Comparison of ENCODE assay signal across 16 cellular contexts in genomic region chr2:127454595-127455565, GRCh38. TPM values are rescaled to one million over a fixed set of nuclear protein-coding genes. Genes with fewer than 3 reads are reported as not detected.
DNase-seq lines count a peak whose midpoint lies in the region; ATAC-seq, FAIRE-seq and TF ChIP-seq lines count a peak whose summit lies in the region.
"Had no signal": no experiment of that assay in that cellular context is flagged by ENCODE, and none has a peak within 500 bp of the region (broad histone marks: within the 10 kb centered on the region; RNA-seq: fewer than 3 reads in every experiment).

No MANE protein-coding gene starts in this region.

- dilution Hi-C loops in IMR-90 (cut with HindIII; ENCODE audit: low sequenced_read_pairs, unreplicated experiment) = no loop called here

- no peak overlapping the region for H3K23ac ChIP-seq in IMR-90 (ENCODE audit: low read depth, low read length)

- H4K8ac ChIP-seq in IMR-90 (ENCODE audit: low read depth in 2 of 2, low read length in 2 of 2) = no peak overlapping the region

- FAIRE-seq in GM12878 (lab: Jason Lieb, UNC) = peak; percentile 35

- H3K9ac ChIP-seq in IMR-90 (ENCODE audit: low read depth, low read length) (no peak overlapping the region), GM12878 (ENCODE audit: control insufficient read depth, insufficient read depth, low read length) (no peak overlapping the region), mucosa of rectum (ENCODE audit: low read depth in 1 of 2, low read length in 2 of 2) (peak overlapping the region; percentile 14 to 41)

- H4K5ac ChIP-seq in IMR-90 (ENCODE audit: low read depth, low read length) = no peak overlapping the region

- H3K9me3 ChIP-seq in IMR-90 (ENCODE audit: control insufficient read depth, insufficient read depth, low read length) (no peaks in the 10 kb centered on the region), GM12878 (replicated peaks; ENCODE audit: control insufficient read depth, insufficient read depth, low read length) (no peaks in the 10 kb centered on the region), mucosa of rectum (ENCODE audit: control insufficient read depth in 2 of 2, low read length in 2 of 2) (no peaks in the 10 kb centered on the region)
- H3K9me3 ChIP-seq: esophagus muscularis mucosa, ovary, tibial artery had no signal

- H3K79me2 ChIP-seq in GM12878 (ENCODE audit: control insufficient read depth, insufficient read depth, low read length) = no peaks in the 10 kb centered on the region

- no peak overlapping the region for H2AFZ ChIP-seq in IMR-90 (replicated peaks; ENCODE audit: low read length, poor library complexity)
- no peak overlapping the region for H2AFZ ChIP-seq in GM12878 (ENCODE audit: control insufficient read depth, low read depth, low read length)

- H3K4me3 ChIP-seq in IMR-90 (ENCODE audit: insufficient read depth, low read depth, low read length) (no peak overlapping the region), GM12878 (no peak overlapping the region), mucosa of rectum (ENCODE audit: low read length in 2 of 2) (peak overlapping the region; percentile 22 to 68)
- H3K4me3 ChIP-seq: esophagus muscularis mucosa, ovary, tibial artery had no signal

- no peak overlapping the region for H2BK15ac ChIP-seq in IMR-90 (ENCODE audit: low read depth, low read length)

- intact Hi-C loops in IMR-90 (cut with micrococcal nuclease) = no loop called here
- intact Hi-C loops in GM12878 (cut with micrococcal nuclease; ENCODE audit: unreplicated experiment) = loop anchor here (5.0 kb wide), 1 partner anchor 98 kb away; no protein-coding TSS in a partner anchor
- intact Hi-C loops in left cardiac atrium (cut with DNase I) = no loop called here

- peak; percentile 84 for DNase-seq in COLO668 (lab: John Stamatoyannopoulos, UW; ENCODE audit: unreplicated experiment)
- DNase-seq in IMR-90 = no peak
- no peak for DNase-seq in GM12878 (ENCODE audit: low read depth, low spot score)
- DNase-seq in left cardiac atrium = no peak
- DNase-seq in stimulated activated naive CD4-positive, alpha-beta T cell treated with Interleukin-2 at 50 U/mL for 16 hours (lab: John Stamatoyannopoulos, UW) = no peak
- DNase-seq: activated CD4-positive, alpha-beta T cell treated with anti-CD3 and anti-CD28 coated beads for 48 hours; activated T-cell treated with anti-CD3 and anti-CD28 coated beads, Interleukin-2, amount 50 U/mL, for 48 hours; GOT3; NCI-H226; ovary; tibial artery had no signal

- in situ Hi-C loops in IMR-90 (cut with MboI; ENCODE audit: low sequenced_read_pairs) (no loop called here), GM12878 (cut with MboI) (no loop called here)

- H3K18ac ChIP-seq in IMR-90 (ENCODE audit: low read depth, low read length) = no peak overlapping the region

- H3K4ac ChIP-seq in IMR-90 (ENCODE audit: low read depth, low read length) = no peak overlapping the region

- H3K79me1 ChIP-seq in IMR-90 (ENCODE audit: low read depth in 1 of 2, low read length in 2 of 2) = no peaks in the 10 kb centered on the region

- TF ChIP-seq POLR2A in IMR-90 (IDR thresholded peaks at IDR 0.05; ENCODE audit: low read depth, low read length) = no peak
- TF ChIP-seq POLR2A in GM12878 (IDR thresholded peaks at IDR 0.05; ENCODE audit: low read depth, low read length) = no peak

- POLR2A ChIA-PET in IMR-90 (lab: Charles Lee; ENCODE audit: unreplicated experiment) = no interaction called here
- POLR2A ChIA-PET in GM12878 (lab: Charles Lee) = no interaction called here

- no peak overlapping the region for H3K56ac ChIP-seq in IMR-90 (ENCODE audit: extremely low read depth, insufficient read depth, low read length)

- RAD21 ChIA-PET in GM12878 (lab: Charles Lee; ENCODE audit: unreplicated experiment) = interaction anchor here (1.0 to 1.7 kb wide), 3 partner anchors 41 to 153 kb away, joined by 3 to 5 read pairs (median 4); no protein-coding TSS in a partner anchor

- H2AK5ac ChIP-seq in IMR-90 (ENCODE audit: low read depth, low read length) = 0 out of 2 replicates have a peak overlapping the region, but pooled peaks have one; percentile 57

- H2BK20ac ChIP-seq in IMR-90 (ENCODE audit: low read depth, low read length) = no peak overlapping the region

- ATAC-seq in IMR-90 (ENCODE audit: low read depth) (0 out of 2 replicates have a peak, but pooled peaks have one; percentile 29), GM12878 (no peak), HG03565 (IDR thresholded peaks at IDR 0.05; ENCODE audit: unreplicated experiment) (no peak), left cardiac atrium (no peak), GM21529 (IDR thresholded peaks at IDR 0.05; ENCODE audit: unreplicated experiment) (no peak)

- CTCF ChIA-PET in IMR-90 (lab: Yijun Ruan, JAX) = interaction anchor here (0.5 to 1.9 kb wide), 2 partner anchors 24 to 44 kb away, joined by 3 to 6 read pairs; no protein-coding TSS in a partner anchor
- CTCF ChIA-PET in GM12878 (lab: Yijun Ruan, JAX) = interaction anchor here (0.5 to 1.4 kb wide), 6 partner anchors 8 to 505 kb away, joined by 3 to 5 read pairs (median 4); no protein-coding TSS in a partner anchor

- peak overlapping the region; percentile 31 for H3K14ac ChIP-seq in IMR-90 (replicated peaks; ENCODE audit: low read depth, low read length)

- TF ChIP-seq EP300 in GM12878 (IDR thresholded peaks at IDR 0.05; ENCODE audit: borderline replicate concordance in 1 of 2, control insufficient read depth in 1 of 2, low read depth in 2 of 2, low read length in 2 of 2) = no peak

- TF ChIP-seq CTCF in IMR-90 (conservative IDR thresholded peaks at IDR 0.05; ENCODE audit: low read depth, low read length) = no peak
- TF ChIP-seq CTCF in GM12878 (IDR thresholded peaks at IDR 0.05 in 2 of 3, conservative IDR thresholded peaks at IDR 0.05 in 1 of 3; ENCODE audit: control insufficient read depth in 2 of 3, extremely low read depth in 1 of 3, insufficient read depth in 1 of 3, low read depth in 3 of 3, low read length in 3 of 3) = no peak

- H3K9me1 ChIP-seq in IMR-90 (ENCODE audit: insufficient read depth, low read length) = no peaks in the 10 kb centered on the region; the same call in 1 of the 2 replicates

- H2BK5ac ChIP-seq in IMR-90 (ENCODE audit: low read depth, low read length, poor library complexity, severe bottlenecking) = no peak overlapping the region

- BruUV-seq in IMR-90 (replicated peaks; lab: Mats Ljungman, UMichigan) (no TSS peak), GM12878 (replicated peaks; lab: Mats Ljungman, UMichigan) (no TSS peak)

- no peak overlapping the region for H3K27ac ChIP-seq in IMR-90 (ENCODE audit: insufficient read depth, low read length)
- no peak overlapping the region for H3K27ac ChIP-seq in GM12878 (ENCODE audit: control insufficient read depth, insufficient read depth)
- peak overlapping the region; percentile 78 to 84 for H3K27ac ChIP-seq in mucosa of rectum (ENCODE audit: low read depth in 2 of 2, low read length in 2 of 2)
- H3K27ac ChIP-seq: esophagus muscularis mucosa, ovary, tibial artery had no signal

- H4K91ac ChIP-seq in IMR-90 (ENCODE audit: insufficient read depth, low read depth, low read length) = no peak overlapping the region

- H3K4me2 ChIP-seq in IMR-90 (ENCODE audit: low read depth, low read length) = no peak overlapping the region
- H3K4me2 ChIP-seq in GM12878 (ENCODE audit: control insufficient read depth, insufficient read depth) = no peak overlapping the region

- H4K20me1 ChIP-seq in IMR-90 (ENCODE audit: insufficient read depth, low read length) (no peaks in the 10 kb centered on the region), GM12878 (ENCODE audit: control insufficient read depth, insufficient read depth) (no peaks in the 10 kb centered on the region)

- WGBS in IMR-90 (ENCODE audit: extremely low coverage in 2 of 2, insufficient read length in 1 of 2), 2 experiments = 100% methylated on average over 2 of the region's 19 CpGs; no CpG with 5 or more reads in 1 of the 2 experiments
- 94% methylated on average over 19 of the region's 19 CpGs for WGBS in GM12878 (ENCODE audit: insufficient coverage, insufficient replicate concordance, low lambda C conversion rate, missing lambda C conversion rate)

- H2AK9ac ChIP-seq in IMR-90 (replicated peaks; ENCODE audit: low read depth, low read length, poor library complexity) = no peak overlapping the region

- H3K36me3 ChIP-seq in IMR-90 (ENCODE audit: control insufficient read depth, insufficient read depth, low read length) (no peaks in the 10 kb centered on the region), GM12878 (ENCODE audit: control insufficient read depth in 2 of 2, insufficient read depth in 2 of 2, low read length in 1 of 2) (no peaks in the 10 kb centered on the region), mucosa of rectum (ENCODE audit: control insufficient read depth in 2 of 2, insufficient read depth in 2 of 2, low read length in 2 of 2) (no peaks in the 10 kb centered on the region)
- H3K36me3 ChIP-seq: ovary had no signal

- H3K4me1 ChIP-seq in IMR-90 (ENCODE audit: control insufficient read depth, insufficient read depth, low read length) (0 out of 2 replicates have a peak, but pooled peaks cover 3% of the 10 kb centered on the region), GM12878 (ENCODE audit: control insufficient read depth, insufficient read depth, low read length) (no peaks in the 10 kb centered on the region; the same call in 1 of the 2 replicates), mucosa of rectum (ENCODE audit: control insufficient read depth in 2 of 2, insufficient read depth in 2 of 2, low read length in 2 of 2) (peaks cover 14 to 19% of the 10 kb centered on the region in 2 donors)
- H3K4me1 ChIP-seq: esophagus muscularis mucosa, tibial artery had no signal

- SMC1A ChIA-PET in GM12878 (lab: Charles Lee; ENCODE audit: uncharacterized antibody, unreplicated experiment) = interaction anchor here (0.5 to 1.8 kb wide), 3 partner anchors 24 to 258 kb away, joined by 3 to 7 read pairs (median 3); no protein-coding TSS in a partner anchor

- no peaks in the 10 kb centered on the region for H3K27me3 ChIP-seq in IMR-90 (ENCODE audit: control insufficient read depth, insufficient read depth, low read length)
- H3K27me3 ChIP-seq in GM12878 (replicated peaks in 1 of 2; ENCODE audit: control insufficient read depth in 2 of 2, insufficient read depth in 2 of 2, low read length in 1 of 2) = no peaks in the 10 kb centered on the region
- H3K27me3 ChIP-seq in mucosa of rectum (ENCODE audit: control insufficient read depth in 2 of 2, insufficient read depth in 2 of 2, low read length in 2 of 2) = no peaks in the 10 kb centered on the region
- H3K27me3 ChIP-seq: esophagus muscularis mucosa, ovary, tibial artery had no signal

- H2BK120ac ChIP-seq in IMR-90 (ENCODE audit: low read depth, low read length) = no peak overlapping the region

- TF ChIP-seq RAD21 in IMR-90 (IDR thresholded peaks at IDR 0.05; ENCODE audit: low read length) (no peak), GM12878 (IDR thresholded peaks at IDR 0.05; ENCODE audit: insufficient read depth, low read depth, low read length) (no peak)

RNA-seq across cellular contexts. Expression of gene PROC, which starts 36.7 kb away (rescaled TPM):
- total RNA-seq in IMR-90 (2012; rRNA removed) = 0.28 TPM in 1 of 2 replicates, not detected in the other
- polyA plus RNA-seq in IMR-90 (2012; rRNA removed) = 0.07 TPM in 1 of 2 replicates, not detected in the other
- 0.10 TPM in 1 of 2 replicates, not detected in the other for polyA plus RNA-seq in IMR-90 (2012; cell fraction: cytosol; rRNA removed)
- 0.05 and 0.22 TPM in 2 replicates for polyA plus RNA-seq in IMR-90 (2012; cell fraction: nucleus; rRNA removed; ENCODE audit: low replicate concordance)
- not detected in 2 replicates for total RNA-seq in GM12878 (2013; cell fraction: nucleolus; rRNA removed)
- total RNA-seq in GM12878 (2014; rRNA removed) = not detected in 2 replicates
- not detected in 2 replicates for total RNA-seq in GM12878 (2014; rRNA removed; fragmentation: Illumina TruSeq; extraction: Trizol)
- not detected in 2 replicates for total RNA-seq in GM12878 (2021)
- polyA plus RNA-seq in GM12878 (2011; ENCODE audit: low read depth) = not detected
- polyA plus RNA-seq in GM12878 (2011; rRNA removed) = not detected in 2 replicates
- not detected in 2 replicates for polyA plus RNA-seq in GM12878 (2011; cell fraction: cytosol; rRNA removed)
- not detected in 2 replicates for polyA plus RNA-seq in GM12878 (2011; cell fraction: nucleus; rRNA removed)
- polyA plus RNA-seq in GM12878 (2012) = not detected in 2 replicates
- not detected in 2 replicates for polyA plus RNA-seq in GM12878 (2014; fragmentation: Illumina TruSeq; extraction: Trizol)
- not detected for polyA plus RNA-seq in GM12878 (2014; fragmentation: Nextera tagmentation; extraction: Ambion mirVana)
- polyA plus RNA-seq in GM12878 (2014; rRNA removed) = not detected in 2 replicates
- polyA plus RNA-seq in GM12878 (2016; fragmentation: Nextera tagmentation; extraction: Ambion mirVana) = not detected
- not detected in 2 replicates for polyA minus RNA-seq in GM12878 (2011; rRNA and poly(A)+ RNA removed)
- polyA minus RNA-seq in GM12878 (2011; cell fraction: cytosol; rRNA and poly(A)+ RNA removed) = not detected in 2 replicates
- polyA minus RNA-seq in GM12878 (2011; cell fraction: nucleus; rRNA and poly(A)+ RNA removed) = not detected in 2 replicates
- total RNA-seq in left cardiac atrium = not detected
- total RNA-seq: esophagus muscularis mucosa; T-helper 1 cell treated with Interleukin-12 subunit alpha and Interleukin-12 subunit beta and Interleukin-4 antibody, amounts not matched to agents 30 ng/mL and 1 ng/mL, for 36 hours had no signal
- polyA plus RNA-seq: ovary had no signal

Comparison
In these comparisons a context has a peak if more than half of its experiments do, and no peak if none do; other contexts are left out.
1. H3K27ac ChIP-seq: peak in mucosa of rectum (2 of 2); none in IMR-90 (single experiment) and GM12878 (single experiment).
2. H3K4me3 ChIP-seq: peak in mucosa of rectum (2 of 2); none in IMR-90 (single experiment) and GM12878 (single experiment).
3. H3K9ac ChIP-seq: peak in mucosa of rectum (2 of 2); none in IMR-90 (single experiment) and GM12878 (single experiment).